17 cellular contexts compared by ENCODE assay signal in genomic region chr1:219427989-219428388, GRCh38.
"Had no signal": no experiment of that assay in that cellular context is flagged by ENCODE, and none has a peak within 500 bp of the region (broad histone marks: within the 10 kb centered on the region; RNA-seq: fewer than 3 reads in every experiment).

No MANE protein-coding gene starts in this region.

- H3K4me3 Mint-ChIP-seq: activated B cell treated with CpG ODN at 0.5 μM for 24 hours; activated CD4-positive, alpha-beta T cell treated with anti-CD3 and anti-CD28 coated beads, Interleukin-2, amount 10 ng/mL, durations not matched to agents 7 days and 5 days; activated naive CD8-positive, alpha-beta T cell; endodermal cell; neural crest cell; T-helper 1 cell treated with Interleukin-12 subunit alpha and Interleukin-12 subunit beta and Interleukin-4 antibody, amounts not matched to agents 30 μg/mL and 1 μg/mL, for 36 hours; type B pancreatic cell had no signal

- H3K27ac Mint-ChIP-seq: activated B cell treated with CpG ODN at 0.5 μM for 24 hours; activated CD4-positive, alpha-beta T cell treated with anti-CD3 and anti-CD28 coated beads, Interleukin-2, amount 10 ng/mL, durations not matched to agents 7 days and 5 days; activated naive CD8-positive, alpha-beta T cell; endodermal cell; T-helper 1 cell treated with Interleukin-12 subunit alpha and Interleukin-12 subunit beta and Interleukin-4 antibody, amounts not matched to agents 30 μg/mL and 1 μg/mL, for 36 hours; type B pancreatic cell had no signal

- H3K27me3 Mint-ChIP-seq: activated B cell treated with CpG ODN at 0.5 μM for 24 hours; activated CD4-positive, alpha-beta T cell treated with anti-CD3 and anti-CD28 coated beads, Interleukin-2, amount 10 ng/mL, durations not matched to agents 7 days and 5 days; activated naive CD8-positive, alpha-beta T cell; type B pancreatic cell had no signal

- H3K27ac ChIP-seq: breast epithelium, gastrocnemius medialis, left ventricle myocardium inferior, suprapubic skin had no signal

- ATAC-seq: gastrocnemius medialis had no signal

- H3K9me3 Mint-ChIP-seq: activated B cell treated with CpG ODN at 0.5 μM for 24 hours; activated CD4-positive, alpha-beta T cell treated with anti-CD3 and anti-CD28 coated beads, Interleukin-2, amount 10 ng/mL, durations not matched to agents 7 days and 5 days; endodermal cell; neural crest cell; T-helper 1 cell treated with Interleukin-12 subunit alpha and Interleukin-12 subunit beta and Interleukin-4 antibody, amounts not matched to agents 30 μg/mL and 1 μg/mL, for 36 hours; type B pancreatic cell had no signal

- H3K36me3 ChIP-seq: breast epithelium, gastrocnemius medialis, left ventricle myocardium inferior, suprapubic skin had no signal

- H3K4me1 ChIP-seq: breast epithelium, gastrocnemius medialis, suprapubic skin had no signal

- H3K4me3 ChIP-seq: breast epithelium, gastrocnemius medialis, left ventricle myocardium inferior, suprapubic skin had no signal

- H3K27me3 ChIP-seq: breast epithelium, gastrocnemius medialis, suprapubic skin had no signal

- H3K36me3 Mint-ChIP-seq: activated naive CD8-positive, alpha-beta T cell had no signal

- DNase-seq: activated B cell treated with CpG ODN at 0.5 μM for 24 hours; activated CD4-positive, alpha-beta T cell treated with anti-CD3 and anti-CD28 coated beads, Interleukin-2, amount 10 ng/mL, durations not matched to agents 7 days and 5 days; activated CD8-positive, alpha-beta memory T cell treated with anti-CD3 and anti-CD28 coated beads for 24 hours; activated effector memory CD4-positive, alpha-beta T cell treated with Interleukin-2 at 50 U/mL for 16 hours; anterior cingulate cortex; endodermal cell; gastrocnemius medialis; left ventricle myocardium inferior; mesendoderm; stimulated activated CD4-positive, alpha-beta T cell treated with anti-CD3 and anti-CD28 coated beads, Interleukin-12 subunit alpha, Interleukin-12 subunit beta, amount 100 ng/mL, for 4 hours; stimulated activated naive CD4-positive, alpha-beta T cell treated with Interleukin-2 at 50 U/mL for 16 hours had no signal

- H3K9me3 ChIP-seq: breast epithelium, gastrocnemius medialis, left ventricle myocardium inferior, suprapubic skin had no signal

- H3K4me1 Mint-ChIP-seq: activated B cell treated with CpG ODN at 0.5 μM for 24 hours; activated CD4-positive, alpha-beta T cell treated with anti-CD3 and anti-CD28 coated beads, Interleukin-2, amount 10 ng/mL, durations not matched to agents 7 days and 5 days; neural crest cell had no signal
